In the genomic region with DNA sequence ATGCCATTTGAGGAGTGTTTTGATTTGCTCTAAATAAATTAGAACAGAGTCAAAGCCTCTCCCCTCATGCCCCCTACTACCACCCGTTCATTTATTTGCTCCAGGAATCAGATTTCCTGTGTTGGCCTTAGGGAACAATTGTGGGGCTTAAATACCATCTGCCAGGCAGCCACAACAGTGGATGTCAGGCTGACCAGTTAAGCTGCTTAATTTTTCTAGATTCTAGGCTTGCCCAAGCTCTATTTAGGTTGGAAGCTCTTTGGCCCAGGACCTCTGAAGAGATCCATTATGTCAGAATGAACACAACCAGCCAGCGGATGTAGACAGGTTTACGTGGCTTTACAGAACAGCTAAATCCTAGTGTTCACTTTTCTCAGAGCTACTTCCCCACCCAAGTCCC, we compare ENCODE assay signal across 12 cellular contexts. TPM values are rescaled to one million over a fixed set of nuclear protein-coding genes. Genes with fewer than 3 reads are reported as not detected.
DNase-seq lines count a peak whose midpoint lies in the region; ATAC-seq, FAIRE-seq and TF ChIP-seq lines count a peak whose summit lies in the region.
"Had no signal": no experiment of that assay in that cellular context is flagged by ENCODE, and none has a peak within 500 bp of the region (broad histone marks: within the 10 kb centered on the region; RNA-seq: fewer than 3 reads in every experiment).

No MANE protein-coding gene starts in this region.

- H4K20me1 ChIP-seq in PC-9 (ENCODE audit: insufficient read depth) (no peaks in the 10 kb centered on the region), endothelial cell of umbilical vein (replicated peaks; ENCODE audit: control insufficient read depth, extremely low read depth, insufficient read depth, low read length) (no peaks in the 10 kb centered on the region)

- H3K4me3 Mint-ChIP-seq in stimulated activated naive CD8-positive, alpha-beta T cell treated with anti-CD3 and anti-CD28 coated beads, Interleukin-15, Interleukin-2, amounts not matched to agents 100 ng/mL and 50 ng/mL, for 24 hours = peak overlapping the region; percentile 90

- no peak for ATAC-seq in stimulated activated naive CD8-positive, alpha-beta T cell treated with anti-CD3 and anti-CD28 coated beads, Interleukin-15, Interleukin-2, amounts not matched to agents 100 U/mL and 50 U/mL, for 24 hours
- ATAC-seq in HG03045 (IDR thresholded peaks at IDR 0.05; ENCODE audit: unreplicated experiment) = no peak
- ATAC-seq: right cardiac atrium had no signal

- no peaks in the 10 kb centered on the region for H3K27me3 Mint-ChIP-seq in stimulated activated naive CD8-positive, alpha-beta T cell treated with anti-CD3 and anti-CD28 coated beads, Interleukin-15, Interleukin-2, amounts not matched to agents 100 ng/mL and 50 ng/mL, for 24 hours

- BruUV-seq in PC-9 (replicated peaks; lab: Mats Ljungman, UMichigan) = no TSS peak
- no TSS peak for BruUV-seq in endothelial cell of umbilical vein (replicated peaks; lab: Mats Ljungman, UMichigan)

- H3K27ac ChIP-seq in PC-9 (no peak overlapping the region), endothelial cell of umbilical vein (ENCODE audit: insufficient read depth, low read depth, low read length) (no peak overlapping the region)

- no peaks in the 10 kb centered on the region for H3K9me2 ChIP-seq in PC-9 (ENCODE audit: insufficient read depth)

- H3K9me3 Mint-ChIP-seq in stimulated activated naive CD8-positive, alpha-beta T cell treated with anti-CD3 and anti-CD28 coated beads, Interleukin-15, Interleukin-2, amounts not matched to agents 100 ng/mL and 50 ng/mL, for 24 hours = no peaks in the 10 kb centered on the region

- dilution Hi-C loops in endothelial cell of umbilical vein (cut with MboI; ENCODE audit: extremely low pct_ligation_motif_present, low sequenced_read_pairs) = no loop called here

- H3K4me1 ChIP-seq in PC-9 (replicated peaks; ENCODE audit: insufficient read depth) (no peaks in the 10 kb centered on the region; the same call in 1 of the 2 replicates), endothelial cell of umbilical vein (ENCODE audit: control insufficient read depth, extremely low read depth, insufficient read depth, low read length) (peaks cover 15% of the 10 kb centered on the region)

- H3K79me2 ChIP-seq in PC-9 (ENCODE audit: low read depth) = peaks cover 16% of the 10 kb centered on the region
- no peaks in the 10 kb centered on the region for H3K79me2 ChIP-seq in endothelial cell of umbilical vein (ENCODE audit: control insufficient read depth, insufficient read depth, low read length)

- POLR2A ChIA-PET in PC-9 (lab: Charles Lee; ENCODE audit: unreplicated experiment) (interaction anchor here (0.5 kb wide), 1 partner anchor 1481 kb away, joined by 4 read pairs; no protein-coding TSS in a partner anchor), endothelial cell of umbilical vein (lab: Charles Lee) (no interaction called here)

- intact Hi-C loops in PC-9 (cut with micrococcal nuclease; ENCODE audit: unreplicated experiment) = no loop called here
- intact Hi-C loops in endothelial cell of umbilical vein (cut with micrococcal nuclease) = no loop called here

- no peak overlapping the region for H3K27ac Mint-ChIP-seq in stimulated activated naive CD8-positive, alpha-beta T cell treated with anti-CD3 and anti-CD28 coated beads, Interleukin-15, Interleukin-2, amounts not matched to agents 100 ng/mL and 50 ng/mL, for 24 hours

- H3K4me1 Mint-ChIP-seq in stimulated activated naive CD8-positive, alpha-beta T cell treated with anti-CD3 and anti-CD28 coated beads, Interleukin-15, Interleukin-2, amounts not matched to agents 100 ng/mL and 50 ng/mL, for 24 hours (ENCODE audit: low read depth) = peaks cover 18% of the 10 kb centered on the region

- H3F3A ChIP-seq in PC-9 (ENCODE audit: insufficient read depth, low read depth) = peaks cover 6% of the 10 kb centered on the region

- no peaks in the 10 kb centered on the region for H3K9me3 ChIP-seq in PC-9 (ENCODE audit: insufficient read depth, low read depth)
- no peaks in the 10 kb centered on the region for H3K9me3 ChIP-seq in endothelial cell of umbilical vein (replicated peaks; ENCODE audit: control insufficient read depth, insufficient read depth, low read length)
- no peaks in the 10 kb centered on the region for H3K9me3 ChIP-seq in MG63

- no peak overlapping the region for H3K9ac ChIP-seq in endothelial cell of umbilical vein (replicated peaks; ENCODE audit: extremely low read depth, insufficient read depth, low read length)

- CTCF ChIA-PET in PC-9 (lab: Charles Lee) = interaction anchor here (0.6 to 1.7 kb wide), 5 partner anchors 8 to 262 kb away, joined by 4 to 12 read pairs (median 5); no protein-coding TSS in a partner anchor
- CTCF ChIA-PET in endothelial cell of umbilical vein (lab: Charles Lee) = interaction anchor here (0.6 to 2.5 kb wide), 5 partner anchors 11 to 117 kb away, joined by 3 to 19 read pairs (median 3); no protein-coding TSS in a partner anchor

- peaks cover 9% of the 10 kb centered on the region for H3K36me3 Mint-ChIP-seq in stimulated activated naive CD8-positive, alpha-beta T cell treated with anti-CD3 and anti-CD28 coated beads, Interleukin-15, Interleukin-2, amounts not matched to agents 100 ng/mL and 50 ng/mL, for 24 hours (ENCODE audit: low read depth)

- peak; percentile 58 for FAIRE-seq in endothelial cell of umbilical vein (lab: Jason Lieb, UNC)

- H3K4me2 ChIP-seq in PC-9 (peak overlapping the region; percentile 82), endothelial cell of umbilical vein (ENCODE audit: insufficient read depth, low read length) (no peak overlapping the region)

- DNase-seq in stimulated activated naive CD8-positive, alpha-beta T cell treated with anti-CD3 and anti-CD28 coated beads, Interleukin-15, Interleukin-2, amounts not matched to agents 100 U/mL and 50 U/mL, for 24 hours = no peak
- DNase-seq in PC-9 = no peak
- DNase-seq in endothelial cell of umbilical vein (ENCODE audit: low read depth, low spot score) = no peak
- no peak for DNase-seq in MG63
- no peak for DNase-seq in NOMO-1 treated with dmso at 0.1 percent for 144 hours (lab: John Stamatoyannopoulos, UW; ENCODE audit: unreplicated experiment)
- no peak for DNase-seq in NCI-H345 (lab: John Stamatoyannopoulos, UW)
- DNase-seq: activated CD4-positive, CD25-positive, alpha-beta regulatory T cell; MM.1S; right cardiac atrium; trophoblast cell had no signal

- no peak for TF ChIP-seq POLR2A in endothelial cell of umbilical vein (IDR thresholded peaks at IDR 0.05; ENCODE audit: low read depth, low read length)

- H3K4me3 ChIP-seq in PC-9 (no peak overlapping the region; the same call in 1 of the 2 replicates), endothelial cell of umbilical vein (replicated peaks in 1 of 3; ENCODE audit: insufficient read depth in 1 of 3, low read depth in 1 of 3, low read length in 3 of 3) (no peak overlapping the region), MG63 (no peak overlapping the region)

- H3K36me3 ChIP-seq in PC-9 (ENCODE audit: low read depth) = no peaks in the 10 kb centered on the region
- H3K36me3 ChIP-seq in endothelial cell of umbilical vein (ENCODE audit: control insufficient read depth in 2 of 2, extremely low read depth in 1 of 2, insufficient read depth in 2 of 2, low read length in 2 of 2) = no peaks in the 10 kb centered on the region
- H3K36me3 ChIP-seq in MG63 = peaks cover 7% of the 10 kb centered on the region; the same call in 1 of the 2 replicates

- H2AFZ ChIP-seq in PC-9 = 0 out of 2 replicates have a peak overlapping the region, but pooled peaks have one; percentile 91
- H2AFZ ChIP-seq in endothelial cell of umbilical vein (ENCODE audit: low read depth, low read length) = peak overlapping the region; percentile 48

- H3K9me1 ChIP-seq in endothelial cell of umbilical vein (replicated peaks; ENCODE audit: control insufficient read depth, extremely low read depth, insufficient read depth, low read length) = no peaks in the 10 kb centered on the region

- TF ChIP-seq CTCF in PC-9 (conservative IDR thresholded peaks at IDR 0.05) (no peak), endothelial cell of umbilical vein (IDR thresholded peaks at IDR 0.05; ENCODE audit: extremely low read depth in 1 of 2, insufficient read depth in 1 of 2, low read depth in 1 of 2, low read length in 2 of 2) (no peak)

- no peaks in the 10 kb centered on the region for H3K27me3 ChIP-seq in PC-9 (ENCODE audit: insufficient read depth, low read depth)
- H3K27me3 ChIP-seq in endothelial cell of umbilical vein (ENCODE audit: control insufficient read depth in 2 of 2, insufficient read depth in 2 of 2, low read length in 2 of 2) = peaks cover 0 to 5% of the 10 kb centered on the region in 2 experiments
- H3K27me3 ChIP-seq in MG63 = no peaks in the 10 kb centered on the region

RNA-seq across cellular contexts. Expression of a gene that starts 1.0 kb away (rescaled TPM):
- total RNA-seq in PC-9 (2021) (27.1 and 30.9 TPM in 2 replicates), endothelial cell of umbilical vein (28.2 and 28.4 TPM in 2 replicates)
- 3.6 and 6.1 TPM in 2 replicates for polyA plus RNA-seq in endothelial cell of umbilical vein
- 8.3 and 9.9 TPM in 2 replicates for polyA plus RNA-seq in endothelial cell of umbilical vein (2011; cell fraction: cytosol; rRNA removed)
- 32.6 and 34.9 TPM in 2 replicates for polyA plus RNA-seq in endothelial cell of umbilical vein (2011; cell fraction: nucleus; rRNA removed)
- polyA plus RNA-seq in endothelial cell of umbilical vein (2012) = 14.1 and 19.3 TPM in 2 replicates
- 7.4 and 9.7 TPM in 2 replicates for polyA minus RNA-seq in endothelial cell of umbilical vein
- 11.7 TPM for polyA minus RNA-seq in endothelial cell of umbilical vein (2011; cell fraction: cytosol; rRNA and poly(A)+ RNA removed)
- polyA minus RNA-seq in endothelial cell of umbilical vein (2011; cell fraction: nucleus; rRNA and poly(A)+ RNA removed) = 5.0 and 9.8 TPM in 2 replicates
- total RNA-seq in MG63 (2014; rRNA removed; shearing (Covaris generic); ENCODE audit: low replicate concordance) = 22.6 and 24.4 TPM in 2 replicates

RNA-seq across cellular contexts. Expression of a gene that starts 4.2 kb away (rescaled TPM):
- not detected in 2 replicates for total RNA-seq in PC-9 (2021)
- total RNA-seq in endothelial cell of umbilical vein = not detected in 2 replicates
- 0.18 TPM in 1 of 2 replicates, not detected in the other for polyA plus RNA-seq in endothelial cell of umbilical vein
- not detected in 2 replicates for polyA plus RNA-seq in endothelial cell of umbilical vein (2011; cell fraction: cytosol; rRNA removed)
- polyA plus RNA-seq in endothelial cell of umbilical vein (2011; cell fraction: nucleus; rRNA removed) = not detected in 2 replicates
- polyA plus RNA-seq in endothelial cell of umbilical vein (2012) = not detected in 2 replicates
- polyA minus RNA-seq in endothelial cell of umbilical vein = not detected in 2 replicates
- not detected for polyA minus RNA-seq in endothelial cell of umbilical vein (2011; cell fraction: cytosol; rRNA and poly(A)+ RNA removed)
- not detected in 2 replicates for polyA minus RNA-seq in endothelial cell of umbilical vein (2011; cell fraction: nucleus; rRNA and poly(A)+ RNA removed)
- not detected in 2 replicates for total RNA-seq in MG63 (2014; rRNA removed; shearing (Covaris generic); ENCODE audit: low replicate concordance)

RNA-seq across cellular contexts. Expression of a gene that starts 18.1 kb away (rescaled TPM):
- total RNA-seq in PC-9 (2021) = 3.2 and 3.3 TPM in 2 replicates
- total RNA-seq in endothelial cell of umbilical vein = 3.4 and 3.5 TPM in 2 replicates
- polyA plus RNA-seq in endothelial cell of umbilical vein = 3.8 and 4.0 TPM in 2 replicates
- polyA plus RNA-seq in endothelial cell of umbilical vein (2011; cell fraction: cytosol; rRNA removed) = 2.7 and 2.8 TPM in 2 replicates
- polyA plus RNA-seq in endothelial cell of umbilical vein (2011; cell fraction: nucleus; rRNA removed) = 4.2 and 4.7 TPM in 2 replicates
- 1.9 and 2.1 TPM in 2 replicates for polyA plus RNA-seq in endothelial cell of umbilical vein (2012)
- 4.7 and 5.5 TPM in 2 replicates for polyA minus RNA-seq in endothelial cell of umbilical vein
- 1.4 TPM for polyA minus RNA-seq in endothelial cell of umbilical vein (2011; cell fraction: cytosol; rRNA and poly(A)+ RNA removed)
- polyA minus RNA-seq in endothelial cell of umbilical vein (2011; cell fraction: nucleus; rRNA and poly(A)+ RNA removed) = 4.5 and 6.3 TPM in 2 replicates
- 0.35 and 0.69 TPM in 2 replicates for total RNA-seq in MG63 (2014; rRNA removed; shearing (Covaris generic); ENCODE audit: low replicate concordance)

RNA-seq across cellular contexts. Expression of a gene that starts 37.7 kb away (rescaled TPM):
- total RNA-seq in PC-9 (2021) (1.3 and 2.9 TPM in 2 replicates), endothelial cell of umbilical vein (0.33 TPM in 1 of 2 replicates, not detected in the other)
- 0.04 and 0.18 TPM in 2 replicates for polyA plus RNA-seq in endothelial cell of umbilical vein
- 0.05 and 0.07 TPM in 2 replicates for polyA plus RNA-seq in endothelial cell of umbilical vein (2011; cell fraction: cytosol; rRNA removed)
- polyA plus RNA-seq in endothelial cell of umbilical vein (2011; cell fraction: nucleus; rRNA removed) = 0.12 and 0.13 TPM in 2 replicates
- not detected in 2 replicates for polyA plus RNA-seq in endothelial cell of umbilical vein (2012)
- 0.25 TPM in 1 of 2 replicates, not detected in the other for polyA minus RNA-seq in endothelial cell of umbilical vein
- polyA minus RNA-seq in endothelial cell of umbilical vein (2011; cell fraction: cytosol; rRNA and poly(A)+ RNA removed) = not detected
- polyA minus RNA-seq in endothelial cell of umbilical vein (2011; cell fraction: nucleus; rRNA and poly(A)+ RNA removed) = not detected in 2 replicates
- total RNA-seq in MG63 (2014; rRNA removed; shearing (Covaris generic); ENCODE audit: low replicate concordance) = 1.5 TPM in 1 of 2 replicates, not detected in the other
